ENCODE assay signal across 8 cellular contexts in the genomic region with DNA sequence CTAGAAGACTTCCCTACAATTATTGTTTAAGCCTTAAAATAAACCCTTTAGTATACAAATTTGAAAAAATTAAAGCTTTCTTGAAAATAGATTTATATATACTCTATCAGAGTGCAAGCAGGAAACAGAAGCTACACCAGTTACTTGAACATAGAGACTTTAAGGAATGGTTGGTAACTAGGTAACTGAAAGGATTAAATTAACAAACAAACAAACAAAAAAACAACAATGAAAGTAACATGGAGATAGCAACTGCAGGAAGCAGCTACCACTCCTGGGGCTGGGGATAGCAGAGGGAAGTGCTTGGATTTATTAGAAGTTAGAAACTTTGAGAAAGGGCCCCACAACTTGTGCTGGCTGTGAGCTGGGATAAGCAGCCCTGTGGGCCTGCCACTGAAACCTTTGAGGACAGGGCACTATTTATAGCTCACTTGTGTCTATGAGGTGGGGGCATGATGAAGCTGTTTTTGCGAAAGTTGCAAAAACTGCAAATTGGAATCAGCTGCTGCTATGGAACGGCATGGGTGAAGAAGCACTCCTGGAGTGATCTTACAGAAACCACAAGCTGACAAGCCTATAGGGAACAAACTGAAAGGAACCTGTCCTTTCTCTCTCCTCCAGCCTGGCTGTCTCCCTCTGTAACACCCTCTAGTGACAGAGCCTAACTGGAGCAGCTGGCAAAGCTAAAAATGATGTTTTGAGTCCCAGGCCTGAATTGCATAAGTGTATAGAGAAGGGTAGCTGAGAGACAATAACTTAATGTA.
DNase-seq lines count a peak whose midpoint lies in the region; ATAC-seq and TF ChIP-seq lines count a peak whose summit lies in the region.

No MANE protein-coding gene starts in this region.

- in situ Hi-C loops in G401 (cut with HindIII; ENCODE audit: low sequenced_read_pairs): no loop called here

- no peaks in the 10 kb centered on the region for H3K9me3 Mint-ChIP-seq in stimulated activated naive B cell treated with anti-CD40 and anti-IgM and Interleukin-4, amounts not matched to agents 10 μg/mL and 1 μg/mL and 100 μg/mL, for 72 hours

- TF ChIP-seq CTCF in WI38 (IDR thresholded peaks at IDR 0.05; ENCODE audit: low read depth, low read length): peak; percentile 7; the same call in 1 of the 2 replicates

- intact Hi-C loops in left ventricle myocardium superior (cut with micrococcal nuclease): no loop called here

- H3K27ac Mint-ChIP-seq in stimulated activated naive B cell treated with anti-CD40 and anti-IgM and Interleukin-4, amounts not matched to agents 10 μg/mL and 1 μg/mL and 100 μg/mL, for 72 hours: peak overlapping the region; percentile 31

- H3K4me1 Mint-ChIP-seq in stimulated activated naive B cell treated with anti-CD40 and anti-IgM and Interleukin-4, amounts not matched to agents 10 μg/mL and 1 μg/mL and 100 μg/mL, for 72 hours: no peaks in the 10 kb centered on the region

- ATAC-seq in GM21576 (IDR thresholded peaks at IDR 0.05; ENCODE audit: unreplicated experiment) (peak; percentile 62), left ventricle myocardium superior (peak; percentile 97)
- ATAC-seq in stimulated activated naive B cell treated with anti-CD40 and anti-IgM and Interleukin-4, amounts not matched to agents 10 μg/mL and 1 μg/mL and 100 μg/mL, for 72 hours (replicated peaks): peak; percentile 39 to 43

- H3K27me3 Mint-ChIP-seq in stimulated activated naive B cell treated with anti-CD40 and anti-IgM and Interleukin-4, amounts not matched to agents 10 μg/mL and 1 μg/mL and 100 μg/mL, for 72 hours: no peaks in the 10 kb centered on the region

- no peaks in the 10 kb centered on the region for H3K36me3 Mint-ChIP-seq in stimulated activated naive B cell treated with anti-CD40 and anti-IgM and Interleukin-4, amounts not matched to agents 10 μg/mL and 1 μg/mL and 100 μg/mL, for 72 hours

- H3K4me3 Mint-ChIP-seq in stimulated activated naive B cell treated with anti-CD40 and anti-IgM and Interleukin-4, amounts not matched to agents 10 μg/mL and 1 μg/mL and 100 μg/mL, for 72 hours: no peak overlapping the region

- DNase-seq in G401 (ENCODE audit: low spot score): peak; percentile 8
- peak; percentile 2 for DNase-seq in KG1 (lab: John Stamatoyannopoulos, UW)
- no peak for DNase-seq in left ventricle myocardium superior
- DNase-seq in stimulated activated naive B cell treated with anti-CD40 and anti-IgM and Interleukin-4, amounts not matched to agents 10 μg/mL and 1 μg/mL and 100 μg/mL, for 72 hours: no peak
- no peak for DNase-seq in activated T-cell treated with anti-CD3 and anti-CD28 coated beads, Interleukin-2, amount 50 U/mL, for 1 hour
- DNase-seq in activated gamma-delta T cell (lab: John Stamatoyannopoulos, UW): no peak

- H3K4me3 ChIP-seq in WI38 (ENCODE audit: low read depth, low read length): no peak overlapping the region

Comparison
In these comparisons a context has a peak if more than half of its experiments do, and no peak if none do; other contexts are left out.
1. DNase-seq: peak in G401 (single experiment) and KG1 (single experiment); none in left ventricle myocardium superior (single experiment), stimulated activated naive B cell treated with anti-CD40 and anti-IgM and Interleukin-4, amounts not matched to agents 10 μg/mL and 1 μg/mL and 100 μg/mL, for 72 hours (single experiment), activated T-cell treated with anti-CD3 and anti-CD28 coated beads, Interleukin-2, amount 50 U/mL, for 1 hour (single experiment) and activated gamma-delta T cell (single experiment).
2. ATAC-seq: peak in every context shown above with its lines; median percentile 97 in left ventricle myocardium superior; 62 in GM21576; 41 in stimulated activated naive B cell treated with anti-CD40 and anti-IgM and Interleukin-4, amounts not matched to agents 10 μg/mL and 1 μg/mL and 100 μg/mL, for 72 hours.